In the genomic region with DNA sequence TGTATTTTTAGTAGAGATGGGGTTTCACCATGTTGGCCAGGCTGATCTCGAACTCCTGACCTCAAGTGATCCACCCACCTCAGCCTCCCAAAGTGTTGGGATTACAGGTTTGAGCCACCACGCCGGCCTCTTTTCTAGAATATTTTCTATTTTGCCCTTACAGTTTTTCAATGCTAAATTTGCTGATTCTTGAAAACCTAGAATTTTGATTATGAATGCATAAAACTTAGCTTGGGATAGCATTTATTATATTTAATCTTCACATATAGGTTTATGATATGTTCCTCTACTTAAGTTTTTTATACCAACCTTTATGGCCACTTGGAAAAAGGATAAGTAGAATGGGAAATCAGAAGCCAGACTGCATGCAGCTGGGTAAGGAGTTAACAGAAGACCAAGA, we compare ENCODE assay signal across 13 cellular contexts. TPM values are rescaled to one million over a fixed set of nuclear protein-coding genes. Genes with fewer than 3 reads are reported as not detected.
DNase-seq lines count a peak whose midpoint lies in the region; ATAC-seq, FAIRE-seq and TF ChIP-seq lines count a peak whose summit lies in the region.
"Had no signal": no experiment of that assay in that cellular context is flagged by ENCODE, and none has a peak within 500 bp of the region (broad histone marks: within the 10 kb centered on the region; RNA-seq: fewer than 3 reads in every experiment).

No MANE protein-coding gene starts in this region.

- DNase-seq in CD8-positive, alpha-beta memory T cell, result no peak
- no peak for DNase-seq in GM12878 (ENCODE audit: low read depth, low spot score)
- no peak for DNase-seq in natural killer cell treated with Interleukin-12 subunit alpha and Interleukin-12 subunit beta and Interleukin-15 and Interleukin-18, amount 100 ng/mL, for 72 hours (ENCODE audit: low spot score)
- DNase-seq: activated CD4-positive, alpha-beta T cell treated with anti-CD3 and anti-CD28 coated beads for 48 hours; effector CD8-positive, alpha-beta T cell; head of caudate nucleus; NCI-H187 treated with DMSO at 0.1 percent for 48 hours; substantia nigra had no signal

- H3K27me3 ChIP-seq in CD8-positive, alpha-beta memory T cell (ENCODE audit: insufficient read depth, low read length, poor library complexity, severe bottlenecking), result no peaks in the 10 kb centered on the region
- H3K27me3 ChIP-seq in KMS-11 (ENCODE audit: insufficient read depth, low read depth), result no peaks in the 10 kb centered on the region
- H3K27me3 ChIP-seq in GM12878 (replicated peaks in 1 of 2; ENCODE audit: control insufficient read depth in 2 of 2, insufficient read depth in 2 of 2, low read length in 1 of 2), result no peaks in the 10 kb centered on the region

- ATAC-seq in GM12878 (no peak), GM19455 (IDR thresholded peaks at IDR 0.05; ENCODE audit: unreplicated experiment) (no peak), GM18873 (IDR thresholded peaks at IDR 0.05; ENCODE audit: low FRiP score, unreplicated experiment) (no peak), GM18519 (IDR thresholded peaks at IDR 0.05; ENCODE audit: low FRiP score, unreplicated experiment) (no peak)
- ATAC-seq in natural killer cell treated with Interleukin-12 subunit alpha and Interleukin-12 subunit beta and Interleukin-15 and Interleukin-18, amount 100 ng/mL, for 72 hours, result no peak

- WGBS in GM12878 (ENCODE audit: insufficient coverage, insufficient replicate concordance, low lambda C conversion rate, missing lambda C conversion rate), result 96% methylated on average over 3 of the region's 3 CpGs

- POLR2A ChIA-PET in CD8-positive, alpha-beta memory T cell (lab: Charles Lee), result no interaction called here
- POLR2A ChIA-PET in GM12878 (lab: Charles Lee), result no interaction called here

- no peak overlapping the region for H3K4me3 ChIP-seq in CD8-positive, alpha-beta memory T cell (ENCODE audit: low read length)
- H3K4me3 ChIP-seq in KMS-11 (IDR thresholded peaks at IDR 0.05; ENCODE audit: insufficient read depth, low read depth, low read length), result no peak overlapping the region
- H3K4me3 ChIP-seq in GM12878, result peak overlapping the region; percentile 85; the same call in 1 of the 2 replicates

- H3K36me3 ChIP-seq in CD8-positive, alpha-beta memory T cell (ENCODE audit: insufficient read depth, low read length), result no peaks in the 10 kb centered on the region
- H3K36me3 ChIP-seq in KMS-11 (ENCODE audit: insufficient read depth), result no peaks in the 10 kb centered on the region
- H3K36me3 ChIP-seq in GM12878 (ENCODE audit: control insufficient read depth in 2 of 2, insufficient read depth in 2 of 2, low read length in 1 of 2), result peaks cover 0 to 13% of the 10 kb centered on the region in 2 experiments; a peak in 2 of 4 replicates

- CTCF ChIA-PET in CD8-positive, alpha-beta memory T cell (lab: Charles Lee), result interaction anchor here (1.0 kb wide), 1 partner anchor 144 kb away, joined by 4 read pairs; no protein-coding TSS in a partner anchor
- CTCF ChIA-PET in GM12878 (lab: Yijun Ruan, JAX), result interaction anchor here (1.2 kb wide), 1 partner anchor 136 kb away, joined by 3 read pairs; no protein-coding TSS in a partner anchor

- BruUV-seq in GM12878 (replicated peaks; lab: Mats Ljungman, UMichigan), result no TSS peak

- SMC1A ChIA-PET in GM12878 (lab: Charles Lee; ENCODE audit: uncharacterized antibody, unreplicated experiment), result interaction anchor here (1.2 to 1.5 kb wide), 3 partner anchors 12 to 145 kb away, joined by 3 to 4 read pairs (median 4); no protein-coding TSS in a partner anchor

- H3K9me3 Mint-ChIP-seq in CD8-positive, alpha-beta memory T cell, result no peaks in the 10 kb centered on the region
- no peaks in the 10 kb centered on the region for H3K9me3 Mint-ChIP-seq in natural killer cell treated with Interleukin-12 subunit alpha and Interleukin-12 subunit beta and Interleukin-15 and Interleukin-18, amount 100 ng/mL, for 72 hours

- H3K4me1 Mint-ChIP-seq in CD8-positive, alpha-beta memory T cell, result peaks cover 55 to 71% (median 68%) of the 10 kb centered on the region in 3 donors
- H3K4me1 Mint-ChIP-seq in natural killer cell treated with Interleukin-12 subunit alpha and Interleukin-12 subunit beta and Interleukin-15 and Interleukin-18, amount 100 ng/mL, for 72 hours (ENCODE audit: low read depth in 2 of 2), result peaks cover 33 to 40% of the 10 kb centered on the region in 2 donors

- TF ChIP-seq EP300 in GM12878 (IDR thresholded peaks at IDR 0.05; ENCODE audit: borderline replicate concordance in 1 of 2, control insufficient read depth in 1 of 2, low read depth in 2 of 2, low read length in 2 of 2), result no peak

- intact Hi-C loops in GM12878 (cut with micrococcal nuclease; ENCODE audit: unreplicated experiment), result no loop called here

- H3K79me2 ChIP-seq in KMS-11 (ENCODE audit: insufficient read depth, low read depth) (peaks cover 30% of the 10 kb centered on the region), GM12878 (ENCODE audit: control insufficient read depth, insufficient read depth, low read length) (peaks cover 62% of the 10 kb centered on the region)

- no peak for TF ChIP-seq RAD21 in GM12878 (IDR thresholded peaks at IDR 0.05; ENCODE audit: insufficient read depth, low read depth, low read length)

- no peaks in the 10 kb centered on the region for H3K27me3 Mint-ChIP-seq in CD8-positive, alpha-beta memory T cell
- H3K27me3 Mint-ChIP-seq in natural killer cell treated with Interleukin-12 subunit alpha and Interleukin-12 subunit beta and Interleukin-15 and Interleukin-18, amount 100 ng/mL, for 72 hours, result no peaks in the 10 kb centered on the region

- no peak for FAIRE-seq in GM12878 (lab: Jason Lieb, UNC)

- no peak overlapping the region for H2AFZ ChIP-seq in KMS-11 (ENCODE audit: low read depth)
- H2AFZ ChIP-seq in GM12878 (ENCODE audit: control insufficient read depth, low read depth, low read length), result no peak overlapping the region

- no peak overlapping the region for H3K27ac ChIP-seq in CD8-positive, alpha-beta memory T cell (ENCODE audit: low read depth, low read length)
- H3K27ac ChIP-seq in KMS-11, result no peak overlapping the region
- no peak overlapping the region for H3K27ac ChIP-seq in GM12878 (ENCODE audit: control insufficient read depth, insufficient read depth)
- H3K27ac ChIP-seq: SK-N-MC had no signal

- no peak for TF ChIP-seq POLR2A in GM12878 (IDR thresholded peaks at IDR 0.05; ENCODE audit: low read depth, low read length)

- peak overlapping the region in 6 of 7 donors; percentile 4 to 99 (median 91) for H3K4me3 Mint-ChIP-seq in CD8-positive, alpha-beta memory T cell
- peak overlapping the region; percentile 92 for H3K4me3 Mint-ChIP-seq in natural killer cell treated with Interleukin-12 subunit alpha and Interleukin-12 subunit beta and Interleukin-15 and Interleukin-18, amount 100 ng/mL, for 72 hours

- peak overlapping the region in 4 of 8 donors; percentile 7 to 47 (median 34) for H3K27ac Mint-ChIP-seq in CD8-positive, alpha-beta memory T cell
- no peak overlapping the region for H3K27ac Mint-ChIP-seq in natural killer cell treated with Interleukin-12 subunit alpha and Interleukin-12 subunit beta and Interleukin-15 and Interleukin-18, amount 100 ng/mL, for 72 hours

- H3K9ac ChIP-seq in KMS-11 (no peak overlapping the region), GM12878 (ENCODE audit: control insufficient read depth, insufficient read depth, low read length) (no peak overlapping the region)

- peak overlapping the region; percentile 69; the same call in 1 of the 2 replicates for H3K4me2 ChIP-seq in KMS-11
- H3K4me2 ChIP-seq in GM12878 (ENCODE audit: control insufficient read depth, insufficient read depth), result peak overlapping the region; percentile 70

- RAD21 ChIA-PET in GM12878 (lab: Charles Lee; ENCODE audit: unreplicated experiment), result no interaction called here

- no peaks in the 10 kb centered on the region for H3K9me3 ChIP-seq in CD8-positive, alpha-beta memory T cell (ENCODE audit: low read length)
- no peaks in the 10 kb centered on the region for H3K9me3 ChIP-seq in GM12878 (replicated peaks; ENCODE audit: control insufficient read depth, insufficient read depth, low read length)

- TF ChIP-seq CTCF in KMS-11 (conservative IDR thresholded peaks at IDR 0.05; ENCODE audit: low read depth, low read length) (no peak), GM12878 (IDR thresholded peaks at IDR 0.05 in 2 of 3, conservative IDR thresholded peaks at IDR 0.05 in 1 of 3; ENCODE audit: control insufficient read depth in 2 of 3, extremely low read depth in 1 of 3, insufficient read depth in 1 of 3, low read depth in 3 of 3, low read length in 3 of 3) (no peak)

- in situ Hi-C loops in GM12878 (cut with MboI), result no loop called here

- H3K4me1 ChIP-seq in CD8-positive, alpha-beta memory T cell (ENCODE audit: insufficient read depth, low read length), result peaks cover 31% of the 10 kb centered on the region
- H3K4me1 ChIP-seq in KMS-11 (ENCODE audit: low read depth, poor library complexity, severe bottlenecking) (peaks cover 28% of the 10 kb centered on the region), GM12878 (ENCODE audit: control insufficient read depth, insufficient read depth, low read length) (peaks cover 2% of the 10 kb centered on the region; the same call in 1 of the 2 replicates)

- H3K36me3 Mint-ChIP-seq in CD8-positive, alpha-beta memory T cell, result peaks cover 0 to 29% (median 4%) of the 10 kb centered on the region in 3 donors
- H3K36me3 Mint-ChIP-seq in natural killer cell treated with Interleukin-12 subunit alpha and Interleukin-12 subunit beta and Interleukin-15 and Interleukin-18, amount 100 ng/mL, for 72 hours, result no peaks in the 10 kb centered on the region

- no peaks in the 10 kb centered on the region for H4K20me1 ChIP-seq in KMS-11 (ENCODE audit: insufficient read depth)
- H4K20me1 ChIP-seq in GM12878 (ENCODE audit: control insufficient read depth, insufficient read depth), result no peaks in the 10 kb centered on the region

RNA-seq across cellular contexts. Expression of a gene that starts 2.1 kb away (rescaled TPM):
- 1 to 10 TPM; 7.6 to 8.9 TPM for total RNA-seq in CD8-positive, alpha-beta memory T cell
- 24.2 TPM for polyA plus RNA-seq in CD8-positive, alpha-beta memory T cell
- total RNA-seq in GM12878 (2013; cell fraction: nucleolus; rRNA removed), result 7.0 and 7.6 TPM in 2 replicates
- total RNA-seq in GM12878 (2014; rRNA removed), result 15.5 and 21.0 TPM in 2 replicates
- total RNA-seq in GM12878 (2014; rRNA removed; fragmentation: Illumina TruSeq; extraction: Trizol), result 20.1 and 21.3 TPM in 2 replicates
- total RNA-seq in GM12878 (2021), result 12.8 and 13.2 TPM in 2 replicates
- 10.9 TPM for polyA plus RNA-seq in GM12878 (2011; ENCODE audit: low read depth)
- 36.3 and 48.0 TPM in 2 replicates for polyA plus RNA-seq in GM12878 (2011; rRNA removed)
- 12.2 and 14.0 TPM in 2 replicates for polyA plus RNA-seq in GM12878 (2011; cell fraction: cytosol; rRNA removed)
- polyA plus RNA-seq in GM12878 (2011; cell fraction: nucleus; rRNA removed), result 9.8 and 12.7 TPM in 2 replicates
- polyA plus RNA-seq in GM12878 (2012), result 17.0 and 20.6 TPM in 2 replicates
- polyA plus RNA-seq in GM12878 (2014; fragmentation: Illumina TruSeq; extraction: Trizol), result 20.9 and 24.3 TPM in 2 replicates
- 10 to 100 TPM; 75.6 to 94.2 TPM for polyA plus RNA-seq in GM12878 (2014; fragmentation: Nextera tagmentation; extraction: Ambion mirVana)
- 18.8 and 25.7 TPM in 2 replicates for polyA plus RNA-seq in GM12878 (2014; rRNA removed)
- polyA plus RNA-seq in GM12878 (2016; fragmentation: Nextera tagmentation; extraction: Ambion mirVana), result 10 to 100 TPM; 34.8 to 36.0 TPM
- polyA minus RNA-seq in GM12878 (2011; rRNA and poly(A)+ RNA removed), result 11.5 and 11.6 TPM in 2 replicates
- polyA minus RNA-seq in GM12878 (2011; cell fraction: cytosol; rRNA and poly(A)+ RNA removed), result 3.1 and 6.0 TPM in 2 replicates
- 3.4 and 4.4 TPM in 2 replicates for polyA minus RNA-seq in GM12878 (2011; cell fraction: nucleus; rRNA and poly(A)+ RNA removed)
- total RNA-seq in natural killer cell treated with Interleukin-12 subunit alpha and Interleukin-12 subunit beta and Interleukin-15 and Interleukin-18, amount 100 ng/mL, for 72 hours, result 1 to 10 TPM; 6.7 to 8.8 TPM

RNA-seq across cellular contexts. Expression of a gene that starts 2.5 kb away (rescaled TPM):
- total RNA-seq in CD8-positive, alpha-beta memory T cell, result 10 to 100 TPM; 39.3 to 44.5 TPM
- 13.7 TPM for polyA plus RNA-seq in CD8-positive, alpha-beta memory T cell
- total RNA-seq in GM12878 (2013; cell fraction: nucleolus; rRNA removed), result 98.2 and 101 TPM in 2 replicates
- total RNA-seq in GM12878 (2014; rRNA removed) (29.2 and 35.3 TPM in 2 replicates), GM12878 (2014; rRNA removed; fragmentation: Illumina TruSeq; extraction: Trizol) (35.1 and 35.7 TPM in 2 replicates), GM12878 (2021) (30.4 and 33.6 TPM in 2 replicates)
- 9.0 TPM for polyA plus RNA-seq in GM12878 (2011; ENCODE audit: low read depth)
- polyA plus RNA-seq in GM12878 (2011; rRNA removed) (41.8 and 69.0 TPM in 2 replicates), GM12878 (2014; fragmentation: Illumina TruSeq; extraction: Trizol) (40.3 and 50.4 TPM in 2 replicates), GM12878 (2014; fragmentation: Nextera tagmentation; extraction: Ambion mirVana) (10 to 100 TPM; 12.9 to 14.1 TPM), GM12878 (2014; rRNA removed) (22.0 and 23.8 TPM in 2 replicates), GM12878 (2016; fragmentation: Nextera tagmentation; extraction: Ambion mirVana) (10 to 100 TPM; 21.0 to 24.7 TPM)
- 12.3 and 15.8 TPM in 2 replicates for polyA plus RNA-seq in GM12878 (2011; cell fraction: cytosol; rRNA removed)
- polyA plus RNA-seq in GM12878 (2011; cell fraction: nucleus; rRNA removed), result 32.1 and 34.3 TPM in 2 replicates
- 17.4 and 21.1 TPM in 2 replicates for polyA plus RNA-seq in GM12878 (2012)
- 32.5 and 41.2 TPM in 2 replicates for polyA minus RNA-seq in GM12878 (2011; rRNA and poly(A)+ RNA removed)
- polyA minus RNA-seq in GM12878 (2011; cell fraction: cytosol; rRNA and poly(A)+ RNA removed), result 12.6 and 13.6 TPM in 2 replicates
- 29.0 and 31.5 TPM in 2 replicates for polyA minus RNA-seq in GM12878 (2011; cell fraction: nucleus; rRNA and poly(A)+ RNA removed)
- total RNA-seq in natural killer cell treated with Interleukin-12 subunit alpha and Interleukin-12 subunit beta and Interleukin-15 and Interleukin-18, amount 100 ng/mL, for 72 hours, result 10 to 100 TPM; 21.8 to 33.7 TPM
